Comparison of ENCODE assay signal across 8 cellular contexts in genomic region chr12:104720346-104721064, GRCh38.
DNase-seq lines count a peak whose midpoint lies in the region; FAIRE-seq and TF ChIP-seq lines count a peak whose summit lies in the region.

No MANE protein-coding gene starts in this region.

- no peak overlapping the region for H2AFZ ChIP-seq in H9 (ENCODE audit: low read length)
- H2AFZ ChIP-seq in H1 (ENCODE audit: low read length) = no peak overlapping the region

- H4K91ac ChIP-seq in H9 (ENCODE audit: insufficient read length, low read depth, low read length) (no peak overlapping the region), H1 (replicated peaks; ENCODE audit: insufficient read length, low read length) (no peak overlapping the region)

- H4K20me1 ChIP-seq in H9 (ENCODE audit: control insufficient read depth, insufficient read depth, insufficient read length) = no peaks in the 10 kb centered on the region
- H4K20me1 ChIP-seq in H1 (replicated peaks in 1 of 2; ENCODE audit: control insufficient read depth in 1 of 2, insufficient read depth in 2 of 2, low read length in 2 of 2) = no peaks in the 10 kb centered on the region

- H3K56ac ChIP-seq in H9 (ENCODE audit: insufficient read length, low read depth, low read length) (no peak overlapping the region), H1 (replicated peaks; ENCODE audit: insufficient read length, low read depth, low read length) (no peak overlapping the region)

- H2BK15ac ChIP-seq in H9 (ENCODE audit: low read depth, low read length) (no peak overlapping the region; the same call in 1 of the 2 replicates), H1 (ENCODE audit: low read length) (no peak overlapping the region)

- CTCF ChIA-PET in H1 (lab: Charles Lee; ENCODE audit: partially characterized antibody) = interaction anchor here (0.6 to 2.6 kb wide), 12 partner anchors 8 to 647 kb away, joined by 3 to 7 read pairs (median 3); no protein-coding TSS in a partner anchor

- no peak for TF ChIP-seq POLR2A in H1 (IDR thresholded peaks at IDR 0.05; ENCODE audit: control extremely low read depth in 1 of 2, low read depth in 2 of 2, low read length in 2 of 2)
- TF ChIP-seq POLR2A in uterus (IDR thresholded peaks at IDR 0.05) = no peak

- H3K36me3 Mint-ChIP-seq in H9 (ENCODE audit: insufficient read depth in 1 of 3, low read depth in 3 of 3) = no peaks in the 10 kb centered on the region

- H3K36me3 ChIP-seq in H1 (ENCODE audit: control insufficient read depth in 2 of 4, insufficient read depth in 4 of 4, low read length in 3 of 4) = no peaks in the 10 kb centered on the region
- no peaks in the 10 kb centered on the region for H3K36me3 ChIP-seq in uterus

- no peak overlapping the region for H2BK5ac ChIP-seq in H9 (ENCODE audit: insufficient read length, low read length)
- peak overlapping the region; percentile 22; the same call in 1 of the 2 replicates for H2BK5ac ChIP-seq in H1 (ENCODE audit: low read depth, low read length)

- H3K4me1 Mint-ChIP-seq in H9 = peaks cover 29 to 51% of the 10 kb centered on the region in 2 experiments

- intact Hi-C loops in uterus (cut with DNase I; ENCODE audit: low total_unique reads) = no loop called here

- H4K5ac ChIP-seq in H9 (ENCODE audit: insufficient read length, low read depth, low read length) (no peak overlapping the region), H1 (ENCODE audit: insufficient read length, low read depth, low read length) (no peak overlapping the region)

- WGBS in H9 (ENCODE audit: extremely low coverage, insufficient read length, low lambda C conversion rate) = no CpG with 5 or more reads among the region's 29 CpGs
- 83% methylated on average over 29 of the region's 29 CpGs; no CpG with 5 or more reads in 1 of the 2 experiments for WGBS in H1 (ENCODE audit: extremely low coverage in 1 of 2, insufficient coverage in 1 of 2, insufficient read length in 1 of 2, insufficient replicate concordance in 2 of 2, low coverage in 1 of 2, low lambda C conversion rate in 2 of 2, missing lambda C conversion rate in 1 of 2), 2 experiments

- H3K4me1 ChIP-seq in H9 (ENCODE audit: insufficient read depth, low read length) (peaks cover 8% of the 10 kb centered on the region; the same call in 1 of the 2 replicates), H1 (replicated peaks in 1 of 4; ENCODE audit: control insufficient read depth in 3 of 4, insufficient read depth in 4 of 4, low read length in 3 of 4) (peaks cover 4 to 16% (median 12%) of the 10 kb centered on the region in 4 experiments), uterus (no peaks in the 10 kb centered on the region)

- no peak overlapping the region for H2BK120ac ChIP-seq in H9 (ENCODE audit: low read depth, low read length, poor library complexity, severe bottlenecking)
- no peak overlapping the region for H2BK120ac ChIP-seq in H1 (replicated peaks; ENCODE audit: low read depth, low read length)

- no peak overlapping the region for H3K4ac ChIP-seq in H9 (ENCODE audit: low read depth, low read length)
- no peak overlapping the region for H3K4ac ChIP-seq in H1 (replicated peaks; ENCODE audit: insufficient read length, low read depth, low read length)

- no peaks in the 10 kb centered on the region for H3K9me3 ChIP-seq in H9 (ENCODE audit: control insufficient read depth, low read depth, low read length)
- no peaks in the 10 kb centered on the region for H3K9me3 ChIP-seq in H1 (ENCODE audit: insufficient read depth in 2 of 2, low read depth in 1 of 2, low read length in 1 of 2)
- H3K9me3 ChIP-seq in uterus = no peaks in the 10 kb centered on the region

- H3K79me1 ChIP-seq in H9 (ENCODE audit: insufficient read depth, low read depth, low read length, poor library complexity, severe bottlenecking) (no peaks in the 10 kb centered on the region), H1 (ENCODE audit: low read depth, low read length) (no peaks in the 10 kb centered on the region)

- H3K14ac ChIP-seq in H9 (ENCODE audit: insufficient read depth, low read length) = no peak overlapping the region; the same call in 1 of the 2 replicates
- H3K14ac ChIP-seq in H1 (ENCODE audit: insufficient read length) = no peak overlapping the region

- no peak for TF ChIP-seq CTCF in H9 (conservative IDR thresholded peaks at IDR 0.05)
- no peak for TF ChIP-seq CTCF in H1 (IDR thresholded peaks at IDR 0.05; ENCODE audit: control extremely low read depth in 1 of 3, insufficient read depth in 1 of 3, low read depth in 1 of 3, low read length in 3 of 3)
- TF ChIP-seq CTCF in uterus (IDR thresholded peaks at IDR 0.05) = no peak

- H2BK20ac ChIP-seq in H9 (ENCODE audit: low read depth, low read length, poor library complexity, severe bottlenecking) (no peak overlapping the region), H1 (ENCODE audit: low read length) (no peak overlapping the region)

- H3K27me3 Mint-ChIP-seq in H9 (ENCODE audit: low read depth) = no peaks in the 10 kb centered on the region

- no peak for FAIRE-seq in H1 (lab: Jason Lieb, UNC)

- H3K4me2 ChIP-seq in H9 (ENCODE audit: insufficient read depth, insufficient read length, low read length) = no peak overlapping the region
- H3K4me2 ChIP-seq in H1 (ENCODE audit: insufficient read depth in 1 of 2, low read depth in 2 of 2, low read length in 2 of 2) = no peak overlapping the region

- no peak for TF ChIP-seq EP300 in H1 (IDR thresholded peaks at IDR 0.05; ENCODE audit: borderline replicate concordance in 1 of 2, low read depth in 2 of 2, low read length in 2 of 2)

- H3K79me2 ChIP-seq in H9 (ENCODE audit: insufficient read depth, low read length) (no peaks in the 10 kb centered on the region), H1 (ENCODE audit: control insufficient read depth in 1 of 2, insufficient read depth in 2 of 2, low read length in 2 of 2) (no peaks in the 10 kb centered on the region)

- no peaks in the 10 kb centered on the region for H3K9me3 Mint-ChIP-seq in H9

- DNase-seq in H9 = no peak
- DNase-seq in activated CD4-positive, alpha-beta T cell treated with anti-CD3 and anti-CD28 coated beads, Interleukin-2, amount 50 U/mL, for 1 hour = peak; percentile 69
- no peak for DNase-seq in H1 (ENCODE audit: low read depth in 1 of 2, low spot score in 2 of 2)
- peak; percentile 42 for DNase-seq in pons (ENCODE audit: low spot score)
- no peak for DNase-seq in uterus
- DNase-seq in NCI-H524 (lab: John Stamatoyannopoulos, UW) = no peak
- DNase-seq in hippocampal formation (lab: John Stamatoyannopoulos, UW) = no peak
- DNase-seq in NCI-H510A (lab: John Stamatoyannopoulos, UW) = no peak

- H3K27ac ChIP-seq in H9 (ENCODE audit: insufficient read length, low read depth, low read length) = no peak overlapping the region
- peak overlapping the region; percentile 33; the same call in 1 of the 2 replicates for H3K27ac ChIP-seq in H1 (ENCODE audit: low read depth, low read length)
- peak overlapping the region; percentile 39 to 44 for H3K27ac ChIP-seq in uterus

- H3T11ph ChIP-seq in H9 (ENCODE audit: low read length) = no peak overlapping the region

- H3K4me3 Mint-ChIP-seq in H9 = no peak overlapping the region

- H3K18ac ChIP-seq in H9 (ENCODE audit: insufficient read length, low read depth, low read length) = no peak overlapping the region
- no peak overlapping the region for H3K18ac ChIP-seq in H1 (ENCODE audit: extremely low read depth, low read length)

- H2BK12ac ChIP-seq in H9 (ENCODE audit: insufficient read length, low read depth, low read length) (no peak overlapping the region), H1 (ENCODE audit: low read depth, low read length) (no peak overlapping the region; the same call in 1 of the 2 replicates)

- H3K27ac Mint-ChIP-seq in H9 = peak overlapping the region; percentile 2 to 93 (median 42); a peak in 5 of 7 replicates

- H3K23ac ChIP-seq in H9 (ENCODE audit: insufficient read length, low read depth, low read length) (no peak overlapping the region), H1 (ENCODE audit: insufficient read length) (no peak overlapping the region)

- no peak overlapping the region for H3K9ac ChIP-seq in H9 (ENCODE audit: extremely low read depth, insufficient read length, low read length)
- H3K9ac ChIP-seq in H1 (replicated peaks in 1 of 4; ENCODE audit: extremely low read depth in 1 of 4, low read depth in 3 of 4, low read length in 3 of 4) = no peak overlapping the region

- no peaks in the 10 kb centered on the region for H3K23me2 ChIP-seq in H9 (ENCODE audit: insufficient read length, low read depth, low read length, poor library complexity, severe bottlenecking)
- no peaks in the 10 kb centered on the region for H3K23me2 ChIP-seq in H1 (ENCODE audit: low read depth, low read length)

- POLR2A ChIA-PET in H1 (lab: Charles Lee; ENCODE audit: partially characterized antibody) = interaction anchor here (0.6 to 1.7 kb wide), 3 partner anchors 16 to 371 kb away, joined by 3 to 5 read pairs (median 3); no protein-coding TSS in a partner anchor

- H4K8ac ChIP-seq in H9 (replicated peaks; ENCODE audit: insufficient read length, low read depth, low read length) (no peak overlapping the region), H1 (ENCODE audit: extremely low read depth, insufficient read depth, low read length) (no peak overlapping the region)

- H2AK5ac ChIP-seq in H9 (ENCODE audit: insufficient read length, low read length) = no peak overlapping the region
- no peak overlapping the region for H2AK5ac ChIP-seq in H1 (ENCODE audit: low read depth, low read length)

- no peak for TF ChIP-seq RAD21 in H1 (IDR thresholded peaks at IDR 0.05 in 1 of 2, conservative IDR thresholded peaks at IDR 0.05 in 1 of 2; ENCODE audit: low read depth in 2 of 2, low read length in 2 of 2)

- H3K4me3 ChIP-seq in H1 (ENCODE audit: extremely low read depth in 1 of 4, insufficient read depth in 2 of 4, low read depth in 3 of 4, low read length in 4 of 4) (no peak overlapping the region), uterus (no peak overlapping the region)

- no peaks in the 10 kb centered on the region for H3K27me3 ChIP-seq in H9 (ENCODE audit: insufficient read depth, low read length)
- no peaks in the 10 kb centered on the region for H3K27me3 ChIP-seq in H1 (replicated peaks in 1 of 4; ENCODE audit: control insufficient read depth in 3 of 4, extremely low read depth in 1 of 4, insufficient read depth in 3 of 4, low read length in 3 of 4)
- H3K27me3 ChIP-seq in uterus = no peaks in the 10 kb centered on the region

TF ChIP-seq in H1, 55 proteins besides CTCF, POLR2A, EP300 and RAD21:
- TF ChIP-seq RBBP5 (IDR thresholded peaks at IDR 0.05; ENCODE audit: borderline replicate concordance, low read depth, low read length) (no peak), TEAD4 (IDR thresholded peaks at IDR 0.05; ENCODE audit: low read depth, low read length) (0 out of 2 replicates have a peak, but pooled peaks have one; percentile 7), RXRA (IDR thresholded peaks at IDR 0.05; ENCODE audit: insufficient read depth, low read depth, low read length) (no peak), ASH2L (IDR thresholded peaks at IDR 0.05; ENCODE audit: low read length) (peak; percentile 6)

Comparison
In these comparisons a context has a peak if more than half of its experiments do, and no peak if none do; other contexts are left out.
1. DNase-seq: peak in activated CD4-positive, alpha-beta T cell treated with anti-CD3 and anti-CD28 coated beads, Interleukin-2, amount 50 U/mL, for 1 hour (single experiment) and pons (single experiment); none in H9 (single experiment), H1 (0 of 2), uterus (0 of 2), NCI-H524 (0 of 2), hippocampal formation (0 of 2) and NCI-H510A (single experiment).